In the genomic region with DNA sequence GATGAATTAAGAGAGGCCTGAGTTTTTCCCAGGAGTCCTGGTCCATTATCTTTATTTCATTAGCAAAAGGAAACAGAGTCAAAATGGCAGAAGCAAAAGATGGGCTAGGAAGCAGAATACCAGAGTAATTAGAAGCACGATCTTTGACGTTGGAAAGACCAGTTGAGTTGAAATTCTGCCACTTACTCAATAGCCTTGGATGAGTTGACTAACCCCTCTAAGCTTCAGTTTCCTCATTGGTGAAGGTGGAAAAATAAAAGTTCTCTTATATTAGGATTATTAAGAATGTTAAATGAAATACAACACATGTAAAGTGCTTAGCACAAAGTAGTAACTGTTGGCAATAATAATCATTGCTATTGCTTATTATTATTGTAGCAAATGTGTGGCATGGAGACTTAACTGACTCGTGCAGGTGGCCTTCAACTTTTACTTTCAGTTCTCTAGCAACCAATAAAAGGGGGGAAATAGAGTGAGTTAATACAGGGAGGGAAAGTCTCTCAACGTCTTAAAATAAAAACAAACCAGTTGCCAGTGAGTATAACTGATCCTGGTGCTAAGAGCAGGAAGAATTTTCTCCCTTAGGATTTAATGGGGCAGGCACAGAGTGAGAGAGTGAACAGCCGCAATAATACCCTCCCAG, we compare ENCODE assay signal across 8 cellular contexts. TPM values are rescaled to one million over a fixed set of nuclear protein-coding genes. Genes with fewer than 3 reads are reported as not detected.
DNase-seq lines count a peak whose midpoint lies in the region; ATAC-seq, FAIRE-seq and TF ChIP-seq lines count a peak whose summit lies in the region.
"Not testable (repeated sequence)": the region's sequence is repeated elsewhere in the genome, so short reads cannot be mapped to it uniquely, and the experiment has no call there.

No MANE protein-coding gene starts in this region.

- H3K23me2 ChIP-seq in H1 (ENCODE audit: low read depth, low read length) = not testable (repeated sequence)

- not testable (repeated sequence) for H2BK5ac ChIP-seq in H1 (ENCODE audit: low read depth, low read length)

- H3K18ac ChIP-seq in H1 (ENCODE audit: extremely low read depth, low read length) = not testable (repeated sequence)

- CTCF ChIA-PET in activated CD8-positive, alpha-beta T cell treated with anti-CD3 and anti-CD28 coated beads, Interleukin-2, amount 10 ng/mL, durations not matched to agents 7 days and 5 days (lab: Charles Lee); H1 (lab: Charles Lee; ENCODE audit: partially characterized antibody): not testable (repeated sequence)

- H3K14ac ChIP-seq in H1 (ENCODE audit: insufficient read length) = not testable (repeated sequence)

- not testable (repeated sequence) for H3K79me1 ChIP-seq in H1 (ENCODE audit: low read depth, low read length)

- not testable (repeated sequence) for H3K27me3 ChIP-seq in H1 (replicated peaks in 1 of 4; ENCODE audit: control insufficient read depth in 3 of 4, extremely low read depth in 1 of 4, insufficient read depth in 3 of 4, low read length in 3 of 4)

- not testable (repeated sequence) for H2BK12ac ChIP-seq in H1 (ENCODE audit: low read depth, low read length)

- TF ChIP-seq CTCF in H1 (IDR thresholded peaks at IDR 0.05; ENCODE audit: control extremely low read depth in 1 of 3, insufficient read depth in 1 of 3, low read depth in 1 of 3, low read length in 3 of 3) = not testable (repeated sequence)

- peak; percentile 96 for FAIRE-seq in GM12891 (lab: Jason Lieb, UNC)
- FAIRE-seq in H1 (lab: Jason Lieb, UNC) = peak; percentile 19

- not testable (repeated sequence) for H4K5ac ChIP-seq in H1 (ENCODE audit: insufficient read length, low read depth, low read length)

- H2BK120ac ChIP-seq in H1 (replicated peaks; ENCODE audit: low read depth, low read length) = not testable (repeated sequence)

- not testable (repeated sequence) for H3K9ac ChIP-seq in H1 (replicated peaks in 1 of 4; ENCODE audit: extremely low read depth in 1 of 4, low read depth in 3 of 4, low read length in 3 of 4)

- DNase-seq in GM12891 (ENCODE audit: insufficient read length, low spot score); activated CD8-positive, alpha-beta T cell treated with anti-CD3 and anti-CD28 coated beads, Interleukin-2, amount 10 ng/mL, durations not matched to agents 7 days and 5 days; H1 (ENCODE audit: low read depth in 1 of 2, low spot score in 2 of 2); stimulated activated naive CD8-positive, alpha-beta T cell treated with anti-CD3 and anti-CD28 coated beads, Interleukin-15, Interleukin-2, amounts not matched to agents 100 U/mL and 50 U/mL, for 24 hours: not testable (repeated sequence)
- peak; percentile 31 for DNase-seq in NAMALWA (ENCODE audit: low spot score)

- POLR2A ChIA-PET in activated CD8-positive, alpha-beta T cell treated with anti-CD3 and anti-CD28 coated beads, Interleukin-2, amount 10 ng/mL, durations not matched to agents 7 days and 5 days (lab: Charles Lee); H1 (lab: Charles Lee; ENCODE audit: partially characterized antibody): not testable (repeated sequence)

- WGBS in H1 (ENCODE audit: extremely low coverage in 1 of 2, insufficient coverage in 1 of 2, insufficient read length in 1 of 2, insufficient replicate concordance in 2 of 2, low coverage in 1 of 2, low lambda C conversion rate in 2 of 2, missing lambda C conversion rate in 1 of 2), 2 experiments = 88% methylated on average over 5 of the region's 5 CpGs; no CpG with 5 or more reads in 1 of the 2 experiments

- not testable (repeated sequence) for H3K23ac ChIP-seq in H1 (ENCODE audit: insufficient read length)

- not testable (repeated sequence) for H2AFZ ChIP-seq in H1 (ENCODE audit: low read length)

- not testable (repeated sequence) for TF ChIP-seq RAD21 in H1 (IDR thresholded peaks at IDR 0.05 in 1 of 2, conservative IDR thresholded peaks at IDR 0.05 in 1 of 2; ENCODE audit: low read depth in 2 of 2, low read length in 2 of 2)

- H4K8ac ChIP-seq in H1 (ENCODE audit: extremely low read depth, insufficient read depth, low read length) = not testable (repeated sequence)

- H4K91ac ChIP-seq in H1 (replicated peaks; ENCODE audit: insufficient read length, low read length) = not testable (repeated sequence)

- H3K4ac ChIP-seq in H1 (replicated peaks; ENCODE audit: insufficient read length, low read depth, low read length) = not testable (repeated sequence)

- H3K56ac ChIP-seq in H1 (replicated peaks; ENCODE audit: insufficient read length, low read depth, low read length) = not testable (repeated sequence)

- TF ChIP-seq POLR2A in GM12891 (IDR thresholded peaks at IDR 0.05; ENCODE audit: low read depth, low read length); H1 (IDR thresholded peaks at IDR 0.05; ENCODE audit: control extremely low read depth in 1 of 2, low read depth in 2 of 2, low read length in 2 of 2): not testable (repeated sequence)

- not testable (repeated sequence) for H4K20me1 ChIP-seq in H1 (replicated peaks in 1 of 2; ENCODE audit: control insufficient read depth in 1 of 2, insufficient read depth in 2 of 2, low read length in 2 of 2)

- H3K36me3 Mint-ChIP-seq in activated CD8-positive, alpha-beta T cell treated with anti-CD3 and anti-CD28 coated beads, Interleukin-2, amount 10 ng/mL, durations not matched to agents 7 days and 5 days (ENCODE audit: low read depth) = not testable (repeated sequence)

- H3K27ac ChIP-seq in H1 (ENCODE audit: low read depth, low read length) = not testable (repeated sequence)

- H2BK15ac ChIP-seq in H1 (ENCODE audit: low read length) = not testable (repeated sequence)

- not testable (repeated sequence) for H3K4me3 ChIP-seq in H1 (ENCODE audit: extremely low read depth in 1 of 4, insufficient read depth in 2 of 4, low read depth in 3 of 4, low read length in 4 of 4)

- peak overlapping the region; percentile 71 for H3K27ac Mint-ChIP-seq in activated CD8-positive, alpha-beta T cell treated with anti-CD3 and anti-CD28 coated beads, Interleukin-2, amount 10 ng/mL, durations not matched to agents 7 days and 5 days

- not testable (repeated sequence) for H3K4me1 ChIP-seq in H1 (replicated peaks in 1 of 4; ENCODE audit: control insufficient read depth in 3 of 4, insufficient read depth in 4 of 4, low read length in 3 of 4)

- H2AK5ac ChIP-seq in H1 (ENCODE audit: low read depth, low read length) = not testable (repeated sequence)

- peak overlapping the region; percentile 54 for H3K4me3 Mint-ChIP-seq in activated CD8-positive, alpha-beta T cell treated with anti-CD3 and anti-CD28 coated beads, Interleukin-2, amount 10 ng/mL, durations not matched to agents 7 days and 5 days

- not testable (repeated sequence) for H3K9me3 Mint-ChIP-seq in activated CD8-positive, alpha-beta T cell treated with anti-CD3 and anti-CD28 coated beads, Interleukin-2, amount 10 ng/mL, durations not matched to agents 7 days and 5 days (ENCODE audit: insufficient read depth)

- ATAC-seq in GM19372 (IDR thresholded peaks at IDR 0.05; ENCODE audit: low read depth, unreplicated experiment) = peak; percentile 96
- peak; percentile 72 for ATAC-seq in HG02610 (IDR thresholded peaks at IDR 0.05; ENCODE audit: unreplicated experiment)
- peak; percentile 74 for ATAC-seq in HG03175 (IDR thresholded peaks at IDR 0.05; ENCODE audit: unreplicated experiment)
- ATAC-seq in activated CD8-positive, alpha-beta T cell treated with anti-CD3 and anti-CD28 coated beads, Interleukin-2, amount 10 ng/mL, durations not matched to agents 7 days and 5 days = peak; percentile 60
- ATAC-seq in stimulated activated naive CD8-positive, alpha-beta T cell treated with anti-CD3 and anti-CD28 coated beads, Interleukin-15, Interleukin-2, amounts not matched to agents 100 U/mL and 50 U/mL, for 24 hours = peak; percentile 23

- not testable (repeated sequence) for H3K79me2 ChIP-seq in H1 (ENCODE audit: control insufficient read depth in 1 of 2, insufficient read depth in 2 of 2, low read length in 2 of 2)

- not testable (repeated sequence) for TF ChIP-seq EP300 in H1 (IDR thresholded peaks at IDR 0.05; ENCODE audit: borderline replicate concordance in 1 of 2, low read depth in 2 of 2, low read length in 2 of 2)

- H3K27me3 Mint-ChIP-seq in activated CD8-positive, alpha-beta T cell treated with anti-CD3 and anti-CD28 coated beads, Interleukin-2, amount 10 ng/mL, durations not matched to agents 7 days and 5 days (ENCODE audit: low read depth) = not testable (repeated sequence)

- not testable (repeated sequence) for H3K36me3 ChIP-seq in H1 (ENCODE audit: control insufficient read depth in 2 of 4, insufficient read depth in 4 of 4, low read length in 3 of 4)

- H3K9me3 ChIP-seq in H1 (ENCODE audit: insufficient read depth in 2 of 2, low read depth in 1 of 2, low read length in 1 of 2) = not testable (repeated sequence)

- H3K4me1 Mint-ChIP-seq in activated CD8-positive, alpha-beta T cell treated with anti-CD3 and anti-CD28 coated beads, Interleukin-2, amount 10 ng/mL, durations not matched to agents 7 days and 5 days (ENCODE audit: low read depth) = peaks cover 12% of the 10 kb centered on the region

- H2BK20ac ChIP-seq in H1 (ENCODE audit: low read length) = not testable (repeated sequence)

- not testable (repeated sequence) for H3K4me2 ChIP-seq in H1 (ENCODE audit: insufficient read depth in 1 of 2, low read depth in 2 of 2, low read length in 2 of 2)

RNA-seq across cellular contexts. Expression of gene ACBD5, which starts 50.8 kb away (rescaled TPM):
- 6.9 TPM for polyA plus RNA-seq in GM12891 (2012; ENCODE audit: low read depth, missing spikeins)
- 10 to 100 TPM; 20.6 to 24.9 TPM for total RNA-seq in activated CD8-positive, alpha-beta T cell treated with anti-CD3 and anti-CD28 coated beads, Interleukin-2, amount 10 ng/mL, durations not matched to agents 7 days and 5 days
- total RNA-seq in H1 (2021; fragmentation: NEBNext Ultra II Directional; extraction: Animal tissue kit (Norgen Biotek cat#: 25700)) = 11.9 and 15.9 TPM in 2 replicates
- 2.9 and 4.6 TPM in 2 replicates for polyA plus RNA-seq in H1 (2011; rRNA removed)
- polyA plus RNA-seq in H1 (2011; cell fraction: cytosol; rRNA removed) = 7.0 TPM
- 3.0 TPM for polyA plus RNA-seq in H1 (2011; cell fraction: nucleus; rRNA removed)
- polyA plus RNA-seq in H1 (2012, experiment 1 of 2) = 9.5 to 14.7 TPM (median 10.6 TPM) in 4 replicates
- polyA plus RNA-seq in H1 (2012, experiment 2 of 2) = 0.94 TPM
- polyA plus RNA-seq in H1 (2013, experiment 1 of 2) = 6.9 TPM
- polyA plus RNA-seq in H1 (2013, experiment 2 of 2) = 7.2 TPM
- polyA minus RNA-seq in H1 (2011; rRNA and poly(A)+ RNA removed) = 4.5 and 5.2 TPM in 2 replicates
- polyA minus RNA-seq in H1 (2011; cell fraction: cytosol; rRNA and poly(A)+ RNA removed) = 6.6 TPM
- 6.3 TPM for polyA minus RNA-seq in H1 (2011; cell fraction: nucleus; rRNA and poly(A)+ RNA removed)

Comparison
In these comparisons a context has a peak if more than half of its experiments do, and no peak if none do; other contexts are left out.
1. ATAC-seq: peak in every context shown above with its lines; median percentile 96 in GM19372; 74 in HG03175; 72 in HG02610; 60 in activated CD8-positive, alpha-beta T cell treated with anti-CD3 and anti-CD28 coated beads, Interleukin-2, amount 10 ng/mL, durations not matched to agents 7 days and 5 days; 23 in stimulated activated naive CD8-positive, alpha-beta T cell treated with anti-CD3 and anti-CD28 coated beads, Interleukin-15, Interleukin-2, amounts not matched to agents 100 U/mL and 50 U/mL, for 24 hours.